Comparison of ENCODE assay signal across 16 cellular contexts in genomic region chr17:16425202-16425601, GRCh38. TPM values are rescaled to one million over a fixed set of nuclear protein-coding genes. Genes with fewer than 3 reads are reported as not detected.
DNase-seq lines count a peak whose midpoint lies in the region; ATAC-seq and TF ChIP-seq lines count a peak whose summit lies in the region.
"Had no signal": no experiment of that assay in that cellular context is flagged by ENCODE, and none has a peak within 500 bp of the region (broad histone marks: within the 10 kb centered on the region; RNA-seq: fewer than 3 reads in every experiment).

No MANE protein-coding gene starts in this region.

- H3K27ac Mint-ChIP-seq in memory B cell, result peak overlapping the region; percentile 55
- H3K27ac Mint-ChIP-seq: B cell; CD4-positive, alpha-beta T cell had no signal

- H3K4me1 ChIP-seq in heart right ventricle, result peaks cover 0 to 6% (median 0%) of the 10 kb centered on the region in 9 donors
- H3K4me1 ChIP-seq: HAP-1 had no signal

- intact Hi-C loops in left ventricle myocardium superior (cut with micrococcal nuclease) (no loop called here), heart right ventricle (cut with DNase I) (no loop called here)

- H3K36me3 ChIP-seq in heart right ventricle, result peaks cover 0 to 94% (median 3%) of the 10 kb centered on the region in 9 donors
- H3K36me3 ChIP-seq: HAP-1 had no signal

- no peak overlapping the region for H3K4me3 ChIP-seq in heart right ventricle
- H3K4me3 ChIP-seq: HAP-1 had no signal

- H3K36me3 Mint-ChIP-seq in memory B cell, result peaks cover 15% of the 10 kb centered on the region

- no peaks in the 10 kb centered on the region for H3K27me3 ChIP-seq in heart right ventricle

- H3K9me3 Mint-ChIP-seq in memory B cell, result no peaks in the 10 kb centered on the region
- H3K9me3 Mint-ChIP-seq: CD4-positive, alpha-beta T cell had no signal

- H3K4me3 Mint-ChIP-seq in memory B cell, result no peak overlapping the region
- H3K4me3 Mint-ChIP-seq: B cell; CD4-positive, alpha-beta T cell had no signal

- DNase-seq in left ventricle myocardium superior (peak; percentile 3), heart right ventricle (no peak), SHP77 treated with DMSO at 0.1 percent for 48 hours (lab: John Stamatoyannopoulos, UW) (peak; percentile 97), memory B cell (ENCODE audit: low spot score in 2 of 2) (no peak), NCI-H510A (lab: John Stamatoyannopoulos, UW) (no peak), Kasumi-1 (lab: John Stamatoyannopoulos, UW) (no peak)
- DNase-seq: C1 segment of cervical spinal cord; Calu3; CD4-positive, alpha-beta T cell; DMS 273 treated with DMSO at 0.1 percent for 48 hours; DMS79 treated with DMSO at 0.1 percent for 48 hours; EL; IMR-90 had no signal

- H3K27me3 Mint-ChIP-seq in memory B cell, result no peaks in the 10 kb centered on the region
- H3K27me3 Mint-ChIP-seq: B cell; CD4-positive, alpha-beta T cell had no signal

- ATAC-seq in left ventricle myocardium superior, result no peak
- no peak for ATAC-seq in heart right ventricle
- ATAC-seq in memory B cell (ENCODE audit: low read depth), result no peak
- ATAC-seq in HG02973 (IDR thresholded peaks at IDR 0.05; ENCODE audit: unreplicated experiment), result no peak

- no peak for TF ChIP-seq CTCF in heart right ventricle (IDR thresholded peaks at IDR 0.05)

- no peaks in the 10 kb centered on the region for H3K4me1 Mint-ChIP-seq in memory B cell
- H3K4me1 Mint-ChIP-seq: B cell had no signal

- WGBS in heart right ventricle, 2 donors, result 65 to 91% methylated on average over 6 of the region's 6 CpGs

- H3K27ac ChIP-seq in heart right ventricle, result no peak overlapping the region

- H3K9me3 ChIP-seq in heart right ventricle, result no peaks in the 10 kb centered on the region
- H3K9me3 ChIP-seq: HAP-1 had no signal

RNA-seq across cellular contexts. Expression of gene TRPV2, which starts 9.8 kb away (rescaled TPM):
- total RNA-seq in left ventricle myocardium superior (8.1 TPM), heart right ventricle (10 to 100 TPM in 3 of 10 donors, 1 to 10 TPM in 7; 4.6 to 25.4 (median 8.6) TPM)
- polyA plus RNA-seq in heart right ventricle, result 10 to 100 TPM; 10.6 to 11.9 TPM

RNA-seq across cellular contexts. Expression of gene UBB, which starts 44.3 kb away (rescaled TPM):
- total RNA-seq in left ventricle myocardium superior (1,672 TPM), heart right ventricle (1,000 to 10,000 TPM; 1,254 to 2,151 (median 1,968) TPM)
- polyA plus RNA-seq in heart right ventricle, result 1,000 to 10,000 TPM in 1 of 2 donors, 100 to 1,000 TPM in 1; 400 to 1,298 TPM

Comparison
In these comparisons a context has a peak if more than half of its experiments do, and no peak if none do; other contexts are left out.
1. DNase-seq: peak in left ventricle myocardium superior (single experiment) and SHP77 treated with DMSO at 0.1 percent for 48 hours (single experiment); none in heart right ventricle (0 of 2), memory B cell (0 of 2), NCI-H510A (single experiment) and Kasumi-1 (0 of 2).